8 cellular contexts compared by ENCODE assay signal in the genomic region with DNA sequence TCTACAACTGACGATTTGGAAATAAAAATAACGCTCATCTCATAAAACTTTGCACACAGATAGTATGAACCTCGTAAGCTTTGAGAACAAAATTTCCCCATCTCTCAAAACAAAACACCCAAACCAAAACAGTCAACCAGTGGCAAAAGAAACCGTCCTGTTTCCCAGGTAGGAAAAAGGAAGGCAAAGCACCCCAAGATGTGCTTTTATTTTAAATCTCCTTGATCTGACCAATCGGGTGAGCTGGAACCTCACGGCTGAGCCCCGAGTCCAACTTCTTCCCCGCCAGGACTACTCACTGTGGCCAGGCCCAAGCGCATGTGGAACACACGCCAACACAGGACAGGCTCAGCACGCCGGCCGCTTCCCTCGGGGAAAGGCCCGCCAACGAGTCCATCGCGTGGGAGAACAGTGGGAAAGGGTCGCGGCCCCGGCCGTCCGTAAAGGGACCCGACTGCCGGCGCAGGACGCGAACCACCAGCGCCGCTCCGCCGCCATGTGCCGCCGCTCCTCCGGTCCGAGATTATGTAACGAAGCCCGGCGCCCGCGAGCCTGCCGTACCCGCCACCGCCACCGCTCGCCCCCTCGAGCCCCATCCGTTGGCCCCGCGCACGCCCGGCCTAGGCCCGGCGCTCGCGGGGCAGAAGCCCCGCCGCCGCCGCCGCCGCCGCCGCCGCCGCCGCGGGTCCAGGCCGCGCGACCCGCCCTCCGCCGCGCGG. TPM values are rescaled to one million over a fixed set of nuclear protein-coding genes. Genes with fewer than 3 reads are reported as not detected.
DNase-seq lines count a peak whose midpoint lies in the region; ATAC-seq and TF ChIP-seq lines count a peak whose summit lies in the region.

No MANE protein-coding gene starts in this region.

- peak overlapping the region; percentile 83 to 89 for H3K4me3 ChIP-seq in Panc1 (ENCODE audit: low read depth in 2 of 2, low read length in 2 of 2)
- H3K4me3 ChIP-seq in upper lobe of left lung: peak overlapping the region; percentile 87 to 99 (median 94)

- peaks cover 8% of the 10 kb centered on the region; the same call in 1 of the 2 replicates for H3K4me1 ChIP-seq in Panc1 (ENCODE audit: control insufficient read depth, insufficient read depth, low read length)
- H3K4me1 ChIP-seq in upper lobe of left lung: peaks cover 19 to 24% (median 23%) of the 10 kb centered on the region in 4 donors

- no peak for TF ChIP-seq EP300 in upper lobe of left lung (IDR thresholded peaks at IDR 0.05)

- POLR2A ChIA-PET in Panc1 (lab: Charles Lee): no interaction called here

- TF ChIP-seq POLR2A in upper lobe of left lung (IDR thresholded peaks at IDR 0.05): no peak

- peaks cover 2% of the 10 kb centered on the region for H3K9me3 Mint-ChIP-seq in activated naive CD4-positive, alpha-beta T cell treated with anti-CD3 and anti-CD28 coated beads for 36 hours

- CTCF ChIA-PET in Panc1 (lab: Charles Lee): no interaction called here
- CTCF ChIA-PET in activated naive CD4-positive, alpha-beta T cell treated with anti-CD3 and anti-CD28 coated beads for 36 hours (lab: Charles Lee): no interaction called here

- BruUV-seq in Panc1 (replicated peaks; lab: Mats Ljungman, UMichigan): no TSS peak

- peaks cover 43% of the 10 kb centered on the region for H3K36me3 Mint-ChIP-seq in activated naive CD4-positive, alpha-beta T cell treated with anti-CD3 and anti-CD28 coated beads for 36 hours (ENCODE audit: low read depth)

- ATAC-seq in GM18907 (IDR thresholded peaks at IDR 0.05; ENCODE audit: unreplicated experiment) (peak; percentile 34), HG03135 (IDR thresholded peaks at IDR 0.05; ENCODE audit: unreplicated experiment) (peak; percentile 40), Panc1 (peak; percentile 33), upper lobe of left lung (ENCODE audit: low FRiP score in 2 of 2) (peak; percentile 13 to 46)

- H3K36me3 ChIP-seq in Panc1 (ENCODE audit: control insufficient read depth, insufficient read depth, low read length) (peaks cover 5% of the 10 kb centered on the region), upper lobe of left lung (peaks cover 0 to 11% (median 0%) of the 10 kb centered on the region in 4 donors)

- TF ChIP-seq CTCF in C4-2B (conservative IDR thresholded peaks at IDR 0.05) (no peak; the same call in 1 of the 2 replicates), Panc1 (IDR thresholded peaks at IDR 0.05) (no peak), upper lobe of left lung (IDR thresholded peaks at IDR 0.05) (peak in 3 of 6 experiments; percentile 24 to 34 (median 29))

- 1% methylated on average over 8 to 39 of the region's 76 CpGs for WGBS in upper lobe of left lung, 2 donors

- peak overlapping the region; percentile 92 for H3K27ac ChIP-seq in C4-2B
- H3K27ac ChIP-seq in Panc1 (ENCODE audit: low read length): peak overlapping the region; percentile 93
- peak overlapping the region; percentile 97 to 98 (median 97) for H3K27ac ChIP-seq in upper lobe of left lung

- no peaks in the 10 kb centered on the region for H3K27me3 Mint-ChIP-seq in activated naive CD4-positive, alpha-beta T cell treated with anti-CD3 and anti-CD28 coated beads for 36 hours (ENCODE audit: low read depth)

- no peaks in the 10 kb centered on the region for H3K9me3 ChIP-seq in Panc1 (ENCODE audit: control insufficient read depth, insufficient read depth, low read depth, low read length)
- no peaks in the 10 kb centered on the region for H3K9me3 ChIP-seq in upper lobe of left lung

- peak overlapping the region; percentile 93 for H3K27ac Mint-ChIP-seq in activated naive CD4-positive, alpha-beta T cell treated with anti-CD3 and anti-CD28 coated beads for 36 hours

- in situ Hi-C loops in Panc1 (cut with HindIII; ENCODE audit: low pct_unique_long_range_greater_than_20kb, low sequenced_read_pairs): no loop called here

- H3K4me3 Mint-ChIP-seq in activated naive CD4-positive, alpha-beta T cell treated with anti-CD3 and anti-CD28 coated beads for 36 hours: peak overlapping the region; percentile 99

- H3K4me1 Mint-ChIP-seq in activated naive CD4-positive, alpha-beta T cell treated with anti-CD3 and anti-CD28 coated beads for 36 hours (ENCODE audit: low read depth): peaks cover 31% of the 10 kb centered on the region

- intact Hi-C loops in Panc1 (cut with micrococcal nuclease; ENCODE audit: unreplicated experiment): no loop called here
- intact Hi-C loops in activated naive CD4-positive, alpha-beta T cell treated with anti-CD3 and anti-CD28 coated beads for 36 hours (cut with micrococcal nuclease): loop anchor here (1.0 to 5.0 kb wide), 6 partner anchors 362 to 1959 kb away; partner anchors contain the start of genes SMYD3 and ZNF496

- DNase-seq in Panc1 (ENCODE audit: low read depth, low spot score): no peak
- peak; percentile 60 for DNase-seq in activated naive CD4-positive, alpha-beta T cell treated with anti-CD3 and anti-CD28 coated beads for 36 hours
- peak; percentile 38 for DNase-seq in germinal center (ENCODE audit: low spot score)
- peak; percentile 29 for DNase-seq in occipital lobe (lab: John Stamatoyannopoulos, UW)
- DNase-seq in upper lobe of left lung: peak; percentile 59 to 93

- H3K27me3 ChIP-seq in Panc1 (ENCODE audit: control insufficient read depth, insufficient read depth, low read length) (no peaks in the 10 kb centered on the region), upper lobe of left lung (no peaks in the 10 kb centered on the region)

RNA-seq across cellular contexts. Expression of gene AHCTF1, which starts 0.8 kb away (rescaled TPM):
- total RNA-seq in Panc1 (2021; ENCODE audit: unreplicated experiment) (49.9 TPM), occipital lobe (48.2 TPM), upper lobe of left lung (10 to 100 TPM; 22.2 to 40.9 (median 29.7) TPM)
- polyA plus RNA-seq in Panc1 (2012; ENCODE audit: insufficient read length): 25.0 TPM
- 10 to 100 TPM; 32.1 to 38.8 TPM for total RNA-seq in activated naive CD4-positive, alpha-beta T cell treated with anti-CD3 and anti-CD28 coated beads for 36 hours
